Comparison of ENCODE assay signal across 8 cellular contexts in genomic region chr2:156466739-156467405, GRCh38. TPM values are rescaled to one million over a fixed set of nuclear protein-coding genes. Genes with fewer than 3 reads are reported as not detected.
DNase-seq lines count a peak whose midpoint lies in the region; ATAC-seq and TF ChIP-seq lines count a peak whose summit lies in the region.

No MANE protein-coding gene starts in this region.

- H3K9me3 Mint-ChIP-seq in CD14-positive monocyte (no peaks in the 10 kb centered on the region), neural progenitor cell (peaks cover 4% of the 10 kb centered on the region)

- peaks cover 15% of the 10 kb centered on the region for H3F3A ChIP-seq in neural progenitor cell (ENCODE audit: low read depth)

- peak overlapping the region; percentile 28 to 96 (median 76) for H3K27ac Mint-ChIP-seq in CD14-positive monocyte
- H3K27ac Mint-ChIP-seq in neural progenitor cell = no peak overlapping the region

- H3K9ac ChIP-seq in neural progenitor cell = no peak overlapping the region

- H3K27me3 Mint-ChIP-seq in CD14-positive monocyte (ENCODE audit: low read depth in 3 of 3) = no peaks in the 10 kb centered on the region
- H3K27me3 Mint-ChIP-seq in neural progenitor cell (ENCODE audit: insufficient read depth, low read depth) = peaks cover 4% of the 10 kb centered on the region

- intact Hi-C loops in CD14-positive monocyte (cut with micrococcal nuclease) (loop anchor here in 1 of 2 donors (10.0 kb wide), 1 partner anchor 132 kb away; the partner anchor contains the start of gene NR4A2), posterior vena cava (cut with DNase I) (no loop called here)

- H3K36me3 ChIP-seq in neural progenitor cell = no peaks in the 10 kb centered on the region

- peak overlapping the region; percentile 53 for H3K4me2 ChIP-seq in neural progenitor cell

- H3K79me2 ChIP-seq in neural progenitor cell (ENCODE audit: low read depth) = peaks cover 52% of the 10 kb centered on the region

- peaks cover 81% of the 10 kb centered on the region for H3K4me1 Mint-ChIP-seq in CD14-positive monocyte
- H3K4me1 Mint-ChIP-seq in neural progenitor cell = peaks cover 13% of the 10 kb centered on the region

- DNase-seq in CD14-positive monocyte (ENCODE audit: low spot score) = no peak
- DNase-seq in NCI-H446 (lab: John Stamatoyannopoulos, UW) = peak; percentile 65 to 72
- peak; percentile 86 for DNase-seq in fibroblast of gingiva (ENCODE audit: low read depth)
- no peak for DNase-seq in neural progenitor cell (ENCODE audit: low spot score)
- DNase-seq in NCI-H2107 (lab: John Stamatoyannopoulos, UW) = no peak
- no peak for DNase-seq in cerebellar nuclear complex (lab: John Stamatoyannopoulos, UW)
- DNase-seq in posterior vena cava (ENCODE audit: low spot score) = no peak

- H3K27me3 ChIP-seq in neural progenitor cell = no peaks in the 10 kb centered on the region

- peaks cover 17% of the 10 kb centered on the region for H3K4me1 ChIP-seq in neural progenitor cell

- H3K4me3 Mint-ChIP-seq in CD14-positive monocyte (peak overlapping the region; percentile 62 to 69), neural progenitor cell (no peak overlapping the region)

- H3K27ac ChIP-seq in neural progenitor cell = peak overlapping the region; percentile 61

- peaks cover 19% of the 10 kb centered on the region for H4K20me1 ChIP-seq in neural progenitor cell (ENCODE audit: low read depth)

- H3K9me3 ChIP-seq in neural progenitor cell (ENCODE audit: low read depth) = no peaks in the 10 kb centered on the region

- ATAC-seq in HG03460 (IDR thresholded peaks at IDR 0.05; ENCODE audit: unreplicated experiment) = no peak

- peaks cover 0 to 9% of the 10 kb centered on the region in 2 donors for H3K36me3 Mint-ChIP-seq in CD14-positive monocyte
- peaks cover 7% of the 10 kb centered on the region for H3K36me3 Mint-ChIP-seq in neural progenitor cell

- no peak overlapping the region for H2AFZ ChIP-seq in neural progenitor cell (replicated peaks)

- TF ChIP-seq CTCF in CD14-positive monocyte (IDR thresholded peaks at IDR 0.05) = no peak
- no peak for TF ChIP-seq CTCF in neural progenitor cell (IDR thresholded peaks at IDR 0.05)

- H3K4me3 ChIP-seq in neural progenitor cell = no peak overlapping the region

RNA-seq across cellular contexts. Expression of gene GPD2, which starts 30.7 kb away (rescaled TPM):
- polyA plus RNA-seq in CD14-positive monocyte = 10 to 100 TPM; 13.4 to 17.1 TPM
- total RNA-seq in neural progenitor cell (ENCODE audit: low replicate concordance) = 67.2 and 176 TPM in 2 replicates
- 10 to 100 TPM; 14.8 to 16.6 TPM for total RNA-seq in posterior vena cava

Comparison
In these comparisons a context has a peak if more than half of its experiments do, and no peak if none do; other contexts are left out.
1. DNase-seq: peak in NCI-H446 (2 of 2) and fibroblast of gingiva (single experiment); none in CD14-positive monocyte (single experiment), neural progenitor cell (single experiment), NCI-H2107 (single experiment), cerebellar nuclear complex (0 of 2) and posterior vena cava (single experiment).